In genomic region chr5:142303576-142303975, GRCh38 we compare ENCODE assay signal across 1 cellular context.
TF ChIP-seq lines count a peak whose summit lies in the region.

No MANE protein-coding gene starts in this region.

TF ChIP-seq in HEK293, 187 proteins besides CTCF, POLR2A, EP300 and RAD21 (continued from another document):
- TF ChIP-seq, protein P1, sequence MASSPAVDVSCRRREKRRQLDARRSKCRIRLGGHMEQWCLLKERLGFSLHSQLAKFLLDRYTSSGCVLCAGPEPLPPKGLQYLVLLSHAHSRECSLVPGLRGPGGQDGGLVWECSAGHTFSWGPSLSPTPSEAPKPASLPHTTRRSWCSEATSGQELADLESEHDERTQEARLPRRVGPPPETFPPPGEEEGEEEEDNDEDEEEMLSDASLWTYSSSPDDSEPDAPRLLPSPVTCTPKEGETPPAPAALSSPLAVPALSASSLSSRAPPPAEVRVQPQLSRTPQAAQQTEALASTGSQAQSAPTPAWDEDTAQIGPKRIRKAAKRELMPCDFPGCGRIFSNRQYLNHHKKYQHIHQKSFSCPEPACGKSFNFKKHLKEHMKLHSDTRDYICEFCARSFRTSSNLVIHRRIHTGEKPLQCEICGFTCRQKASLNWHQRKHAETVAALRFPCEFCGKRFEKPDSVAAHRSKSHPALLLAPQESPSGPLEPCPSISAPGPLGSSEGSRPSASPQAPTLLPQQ (tag by site-specific recombination; IDR thresholded peaks at IDR 0.05): peak; percentile 15; the same call in 1 of the 2 replicates
TF ChIP-seq in HEK293: peak in this region for 9.
